1 cellular context compared by ENCODE assay signal in the genomic region with DNA sequence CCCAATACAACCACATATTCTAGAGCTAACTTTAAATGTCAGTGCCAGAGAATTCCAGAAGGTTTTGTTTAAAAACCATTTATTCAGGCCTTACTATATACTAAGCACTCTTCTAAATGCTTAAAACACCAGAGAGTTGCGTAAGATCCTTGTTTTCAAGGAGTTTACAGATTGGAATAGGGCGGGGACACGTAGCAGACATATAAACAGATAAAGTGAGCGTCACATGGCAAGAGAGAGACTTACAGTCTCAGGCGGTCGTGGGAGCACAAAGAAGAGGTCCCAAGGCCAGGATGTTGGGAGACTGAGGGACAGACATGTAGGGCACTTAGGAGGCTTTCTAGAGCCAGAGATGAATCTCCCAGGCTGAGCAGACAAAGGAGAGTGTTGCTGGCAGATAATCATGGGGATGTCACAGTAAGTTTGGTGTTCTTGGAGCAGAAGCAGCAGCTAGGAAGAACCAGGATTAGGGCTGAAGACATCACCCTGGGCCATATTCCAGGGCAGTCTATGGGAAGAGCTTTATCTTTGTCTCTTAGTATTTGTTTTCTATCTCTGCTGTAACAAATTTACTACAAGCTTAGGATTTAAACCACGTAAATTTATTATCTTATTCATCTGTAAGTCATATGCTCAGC.
TF ChIP-seq lines count a peak whose summit lies in the region.

No MANE protein-coding gene starts in this region.

TF ChIP-seq in K562, 482 proteins besides CTCF, POLR2A, EP300 and RAD21:
- TF ChIP-seq ZNF764 (CRISPR knock-in tag; IDR thresholded peaks at IDR 0.05; ENCODE audit: low read depth): no peak
- TF ChIP-seq CEBPB (tag; IDR thresholded peaks at IDR 0.05): peak; percentile 59
- no peak for TF ChIP-seq CCAR2 (IDR thresholded peaks at IDR 0.05; ENCODE audit: low read depth, low read length)
